16 cellular contexts compared by ENCODE assay signal in the genomic region with DNA sequence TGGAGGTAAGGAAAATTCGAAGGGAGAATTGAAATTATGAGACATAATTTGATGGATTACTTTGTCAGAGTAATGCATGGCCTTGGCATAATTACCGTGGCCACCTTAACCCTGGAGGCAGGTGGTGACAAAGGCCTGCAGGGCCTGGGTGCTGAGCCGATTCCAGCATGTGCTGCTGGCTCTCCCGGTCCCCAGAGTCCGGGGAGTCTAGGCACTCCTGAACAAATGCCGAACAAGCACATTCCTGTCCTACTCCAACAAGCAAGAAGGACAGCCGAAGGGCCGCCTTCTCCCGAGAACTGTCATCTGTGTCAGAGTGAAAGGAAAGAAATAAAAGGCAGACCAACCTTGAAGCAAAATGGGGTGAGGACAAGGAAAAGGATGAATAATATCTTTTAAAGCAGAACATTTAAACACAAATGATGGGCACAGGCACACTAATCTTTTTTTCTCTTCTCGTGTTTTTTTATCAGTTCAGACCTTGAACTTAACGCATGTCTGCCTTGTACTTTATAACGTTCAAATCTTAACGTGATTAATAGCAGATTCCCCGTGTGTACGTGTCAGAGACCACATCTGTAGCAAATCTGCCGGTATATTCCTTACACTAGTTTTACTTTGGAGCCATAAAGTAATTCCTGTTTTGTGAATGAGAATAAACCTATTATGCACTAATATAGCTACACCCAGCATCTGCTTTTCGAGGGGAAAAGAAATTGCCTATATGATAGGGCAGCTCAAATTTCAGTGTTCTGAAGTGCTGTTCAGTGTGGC.
DNase-seq lines count a peak whose midpoint lies in the region; ATAC-seq, FAIRE-seq and TF ChIP-seq lines count a peak whose summit lies in the region.
"Had no signal": no experiment of that assay in that cellular context is flagged by ENCODE, and none has a peak within 500 bp of the region (broad histone marks: within the 10 kb centered on the region; RNA-seq: fewer than 3 reads in every experiment).

No MANE protein-coding gene starts in this region.

- intact Hi-C loops in HepG2 (cut with micrococcal nuclease; ENCODE audit: unreplicated experiment) (no loop called here), right lobe of liver (cut with DNase I) (no loop called here)

- in situ Hi-C loops in HepG2 (cut with HindIII; ENCODE audit: extremely low pct_ligation_motif_present, low pct_unique_long_range_greater_than_20kb) = no loop called here

- TF ChIP-seq EP300 in HepG2 (IDR thresholded peaks at IDR 0.05; ENCODE audit: low read depth in 2 of 2, low read length in 2 of 2) (no peak), HepG2 (CRISPR knock-in tag; IDR thresholded peaks at IDR 0.05; ENCODE audit: borderline replicate concordance) (no peak)

- CTCF ChIA-PET in HepG2 (lab: Yijun Ruan, JAX; ENCODE audit: low intra/inter-chr PET ratio, low total read pairs) (no interaction called here), GM10248 (lab: Yijun Ruan, JAX) (no interaction called here)

- DNase-seq in HepG2 (ENCODE audit: low spot score) (no peak), right lobe of liver (no peak), amniotic epithelial cell (ENCODE audit: low read depth) (peak; percentile 16), left kidney (ENCODE audit: low read depth, low spot score) (peak; percentile 68), ureter (ENCODE audit: low spot score) (peak; percentile 41), pons (ENCODE audit: low spot score) (no peak), GM10248 (ENCODE audit: extremely low spot score) (no peak), hypothalamus (lab: John Stamatoyannopoulos, UW) (no peak)
- DNase-seq: activated CD4-positive, alpha-beta T cell treated with anti-CD3 and anti-CD28 coated beads for 36 hours; activated T-cell treated with anti-CD3 and anti-CD28 coated beads, Interleukin-2, amount 50 U/mL, for 48 hours; endodermal cell; head of caudate nucleus; mesendoderm; T-helper 1 cell had no signal

- H3K4me1 ChIP-seq in HepG2 (ENCODE audit: insufficient read depth, low read length) (peaks cover 12% of the 10 kb centered on the region), right lobe of liver (peaks cover 0 to 12% (median 0%) of the 10 kb centered on the region in 4 donors)

- no peak for ATAC-seq in HepG2
- no peak for ATAC-seq in right lobe of liver
- ATAC-seq: activated CD4-positive, alpha-beta T cell treated with anti-CD3 and anti-CD28 coated beads for 36 hours had no signal

- no TSS peak for BruUV-seq in HepG2 (replicated peaks; lab: Mats Ljungman, UMichigan)

- H3K4me2 ChIP-seq in HepG2 (ENCODE audit: low read depth, low read length) = no peak overlapping the region

- H4K20me1 ChIP-seq in HepG2 (ENCODE audit: insufficient read depth, low read length) = no peaks in the 10 kb centered on the region

- no peaks in the 10 kb centered on the region for H3K79me2 ChIP-seq in HepG2 (ENCODE audit: insufficient read depth, low read length)

- FAIRE-seq in HepG2 (lab: Jason Lieb, UNC) = no peak
- FAIRE-seq: astrocyte, GM18507 had no signal

- H3K36me3 ChIP-seq in HepG2 (replicated peaks in 1 of 2; ENCODE audit: control insufficient read depth in 1 of 2, insufficient read depth in 2 of 2, low read length in 2 of 2) = peaks cover 0 to 2% of the 10 kb centered on the region in 2 experiments; a peak in 1 of 5 replicates
- no peaks in the 10 kb centered on the region for H3K36me3 ChIP-seq in right lobe of liver

- POLR2A ChIA-PET in HepG2 (lab: Yijun Ruan, JAX) = no interaction called here
- POLR2A ChIA-PET in GM10248 (lab: Yijun Ruan, JAX) = no interaction called here

- H3K27me3 ChIP-seq in HepG2 (ENCODE audit: control insufficient read depth in 1 of 2, insufficient read depth in 2 of 2, low read length in 2 of 2) = no peaks in the 10 kb centered on the region
- no peaks in the 10 kb centered on the region for H3K27me3 ChIP-seq in right lobe of liver

- no peak overlapping the region for H2AFZ ChIP-seq in HepG2 (ENCODE audit: low read length)

- no peak overlapping the region for H3K9ac ChIP-seq in HepG2 (ENCODE audit: insufficient read depth, low read depth, low read length)

- no peak for TF ChIP-seq POLR2A in HepG2 (IDR thresholded peaks at IDR 0.05; ENCODE audit: insufficient read depth in 1 of 2, low read depth in 2 of 2, low read length in 2 of 2)
- no peak for TF ChIP-seq POLR2A in right lobe of liver (IDR thresholded peaks at IDR 0.05)

- H3K9me3 ChIP-seq in HepG2 (ENCODE audit: low read length) = no peaks in the 10 kb centered on the region
- H3K9me3 ChIP-seq in right lobe of liver = no peaks in the 10 kb centered on the region

- no peak for TF ChIP-seq CTCF in HepG2 (CRISPR knock-in tag; IDR thresholded peaks at IDR 0.05)
- no peak for TF ChIP-seq CTCF in right lobe of liver (IDR thresholded peaks at IDR 0.05)
- TF ChIP-seq CTCF in GM10248 (IDR thresholded peaks at IDR 0.05; ENCODE audit: control extremely low read depth, extremely low read depth, low read depth, missing control alignments) = no peak

- no peak for TF ChIP-seq RAD21 in HepG2 (CRISPR knock-in tag; IDR thresholded peaks at IDR 0.05)

- WGBS in HepG2 (ENCODE audit: low lambda C conversion rate) = 88% methylated on average over 17 of the region's 17 CpGs
- 82% methylated on average over 12 of the region's 17 CpGs for WGBS in right lobe of liver (ENCODE audit: insufficient coverage, low coverage, low lambda C conversion rate, missing lambda C conversion rate)

- no peak overlapping the region for H3K4me3 ChIP-seq in HepG2 (replicated peaks in 1 of 3; ENCODE audit: insufficient read depth in 1 of 3, low read depth in 2 of 3, low read length in 3 of 3)
- H3K4me3 ChIP-seq in right lobe of liver = no peak overlapping the region

- H3K27ac ChIP-seq in HepG2 (ENCODE audit: extremely low read length, insufficient read depth, low read length) (no peak overlapping the region), right lobe of liver (no peak overlapping the region)

TF ChIP-seq in HepG2, 621 proteins besides CTCF, POLR2A, EP300 and RAD21:
- TF ChIP-seq ZFX (CRISPR knock-in tag; IDR thresholded peaks at IDR 0.05; ENCODE audit: low read depth) (no peak), MAFK (conservative IDR thresholded peaks at IDR 0.05 in 1 of 2, IDR thresholded peaks at IDR 0.05 in 1 of 2; ENCODE audit: low read length in 2 of 2) (0 out of 4 replicates have a peak, but pooled peaks have one; percentile 4 to 11)

Comparison
In these comparisons a context has a peak if more than half of its experiments do, and no peak if none do; other contexts are left out.
1. DNase-seq: peak in amniotic epithelial cell (single experiment), left kidney (single experiment) and ureter (single experiment); none in HepG2 (single experiment), right lobe of liver (0 of 3), pons (single experiment), GM10248 (single experiment) and hypothalamus (0 of 51).